Comparison of ENCODE assay signal across 8 cellular contexts in genomic region chr4:77385124-77385969, GRCh38.
DNase-seq lines count a peak whose midpoint lies in the region; ATAC-seq and TF ChIP-seq lines count a peak whose summit lies in the region.

No MANE protein-coding gene starts in this region.

- H3K36me3 ChIP-seq in BJ (ENCODE audit: control insufficient read depth, insufficient read depth, low read length) (no peaks in the 10 kb centered on the region), PC-9 (ENCODE audit: low read depth) (no peaks in the 10 kb centered on the region), thoracic aorta (no peaks in the 10 kb centered on the region)

- intact Hi-C loops in PC-9 (cut with micrococcal nuclease; ENCODE audit: unreplicated experiment), result loop anchor here (1.0 kb wide), 3 partner anchors 216 to 313 kb away; no protein-coding TSS in a partner anchor

- no TSS peak for BruUV-seq in PC-9 (replicated peaks; lab: Mats Ljungman, UMichigan)

- no peaks in the 10 kb centered on the region for H3F3A ChIP-seq in PC-9 (ENCODE audit: insufficient read depth, low read depth)

- no peaks in the 10 kb centered on the region for H3K9me2 ChIP-seq in PC-9 (ENCODE audit: insufficient read depth)

- H3K4me3 ChIP-seq in BJ (ENCODE audit: low read depth, low read length), result no peak overlapping the region
- no peak overlapping the region for H3K4me3 ChIP-seq in PC-9
- H3K4me3 ChIP-seq in fibroblast of villous mesenchyme (ENCODE audit: low read depth, low read length), result no peak overlapping the region
- no peak overlapping the region for H3K4me3 ChIP-seq in thoracic aorta

- DNase-seq in BJ (ENCODE audit: low read depth), result no peak
- DNase-seq in PC-9, result peak in 1 of 2 experiments; percentile 31
- DNase-seq in activated T-helper 1 cell treated with anti-CD3 and anti-CD28 coated beads, Interleukin-2, amount 50 U/mL, for 16 hours (ENCODE audit: low read depth in 1 of 2, low spot score in 1 of 2), result peak; percentile 9 to 14
- DNase-seq in fibroblast of villous mesenchyme (ENCODE audit: low read depth), result peak; percentile 67
- peak; percentile 26 for DNase-seq in non-pigmented ciliary epithelial cell (ENCODE audit: low read depth)
- no peak for DNase-seq in thoracic aorta (ENCODE audit: low spot score)

- POLR2A ChIA-PET in BJ (lab: Charles Lee) (no interaction called here), PC-9 (lab: Charles Lee; ENCODE audit: unreplicated experiment) (no interaction called here)

- H4K20me1 ChIP-seq in PC-9 (ENCODE audit: insufficient read depth), result no peaks in the 10 kb centered on the region

- no peak overlapping the region for H3K27ac ChIP-seq in PC-9
- no peak overlapping the region for H3K27ac ChIP-seq in thoracic aorta

- H3K9me3 ChIP-seq in PC-9 (ENCODE audit: insufficient read depth, low read depth) (no peaks in the 10 kb centered on the region), thoracic aorta (no peaks in the 10 kb centered on the region)

- no peaks in the 10 kb centered on the region for H3K4me1 ChIP-seq in PC-9 (replicated peaks; ENCODE audit: insufficient read depth)
- no peaks in the 10 kb centered on the region for H3K4me1 ChIP-seq in thoracic aorta (ENCODE audit: control insufficient read depth in 1 of 2, low read depth in 2 of 2)

- H2AFZ ChIP-seq in PC-9, result no peak overlapping the region

- H3K4me2 ChIP-seq in PC-9, result no peak overlapping the region

- H3K79me2 ChIP-seq in PC-9 (ENCODE audit: low read depth), result no peaks in the 10 kb centered on the region

- CTCF ChIA-PET in BJ (lab: Yijun Ruan, JAX), result interaction anchor here (0.7 to 9.3 kb wide), 13 partner anchors 10 to 314 kb away, joined by 3 to 95 read pairs (median 5); no protein-coding TSS in a partner anchor
- CTCF ChIA-PET in PC-9 (lab: Charles Lee), result interaction anchor here (0.6 kb wide), 1 partner anchor 757 kb away, joined by 4 read pairs; no protein-coding TSS in a partner anchor

- peaks cover 3% of the 10 kb centered on the region; the same call in 1 of the 2 replicates for H3K27me3 ChIP-seq in BJ (ENCODE audit: control insufficient read depth, insufficient read depth, low read length)
- no peaks in the 10 kb centered on the region for H3K27me3 ChIP-seq in PC-9 (ENCODE audit: insufficient read depth, low read depth)
- H3K27me3 ChIP-seq in thoracic aorta (replicated peaks; ENCODE audit: insufficient read depth), result no peaks in the 10 kb centered on the region

- TF ChIP-seq CTCF in BJ (IDR thresholded peaks at IDR 0.05; ENCODE audit: insufficient read depth, low read depth, low read length), result peak; percentile 85
- peak; percentile 76 for TF ChIP-seq CTCF in PC-9 (conservative IDR thresholded peaks at IDR 0.05)
- peak; percentile 80 for TF ChIP-seq CTCF in fibroblast of villous mesenchyme (IDR thresholded peaks at IDR 0.05; ENCODE audit: insufficient read depth, low read depth, low read length)
- TF ChIP-seq CTCF in thoracic aorta (IDR thresholded peaks at IDR 0.05), result peak; percentile 76

- ATAC-seq in GM18870 (IDR thresholded peaks at IDR 0.05; ENCODE audit: unreplicated experiment) (peak; percentile 64), HG03521 (IDR thresholded peaks at IDR 0.05; ENCODE audit: unreplicated experiment) (peak; percentile 53), thoracic aorta (ENCODE audit: insufficient number of reproducible peaks, low FRiP score, low read depth) (peak; percentile 59)

Comparison
In these comparisons a context has a peak if more than half of its experiments do, and no peak if none do; other contexts are left out.
1. DNase-seq: peak in activated T-helper 1 cell treated with anti-CD3 and anti-CD28 coated beads, Interleukin-2, amount 50 U/mL, for 16 hours (2 of 2), fibroblast of villous mesenchyme (single experiment) and non-pigmented ciliary epithelial cell (single experiment); none in BJ (single experiment) and thoracic aorta (single experiment).
2. Peak in every context shown above with its lines, with median percentiles within 50 percentile points of each other: CTCF ChIP-seq and ATAC-seq.